Comparison of ENCODE assay signal across 23 cellular contexts in the genomic region with DNA sequence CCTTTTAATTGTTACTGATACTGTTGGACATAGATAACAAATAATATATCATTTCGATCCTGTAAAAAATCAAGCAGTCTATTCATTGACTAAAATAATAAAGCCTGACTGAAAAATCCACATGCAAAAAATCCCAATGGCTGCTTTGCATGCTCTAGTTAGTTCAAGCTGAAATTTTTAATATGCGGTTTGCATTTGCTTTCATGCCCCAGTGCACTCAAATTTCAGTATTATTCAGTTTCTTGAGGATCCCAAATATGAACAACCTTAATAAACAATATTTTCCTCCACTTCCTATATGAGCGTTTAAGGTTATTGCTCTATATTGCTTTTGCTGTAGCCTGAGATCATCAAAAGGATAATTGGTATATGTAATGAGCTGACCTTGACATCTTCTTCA.
A peak's percentile ranks its signal among the peaks of the same experiment; 100 is the strongest.
DNase-seq lines count a peak whose midpoint lies in the region; ATAC-seq and TF ChIP-seq lines count a peak whose summit lies in the region.
"Had no signal": no experiment of that assay in that cellular context is flagged by ENCODE, and none has a peak within 500 bp of the region (broad histone marks: within the 10 kb centered on the region; RNA-seq: fewer than 3 reads in every experiment).

No MANE protein-coding gene starts in this region.

- no peak overlapping the region for H3K4me3 ChIP-seq in BLaER1 treated with 17β-estradiol and CSF1 and Interleukin-3, amounts not matched to agents 10 nM and 100 nM
- no peak overlapping the region for H3K4me3 ChIP-seq in hepatocyte
- H3K4me3 ChIP-seq: K562, MG63 had no signal

- peaks cover 0 to 16% (median 7%) of the 10 kb centered on the region in 11 experiments; a peak in 6 of 22 replicates for H3K9me3 ChIP-seq in BLaER1 treated with 17β-estradiol and CSF1 and Interleukin-3, amounts not matched to agents 10 nM and 100 nM (replicated peaks in 1 of 11)
- no peaks in the 10 kb centered on the region for H3K9me3 ChIP-seq in hepatocyte (ENCODE audit: low read depth)
- H3K9me3 ChIP-seq: MG63, SK-N-SH had no signal

- H2AFZ ChIP-seq in hepatocyte = no peak overlapping the region

- H3K4me1 ChIP-seq in BLaER1 treated with 17β-estradiol and CSF1 and Interleukin-3, amounts not matched to agents 10 nM and 100 nM = peaks cover 8 to 16% (median 12%) of the 10 kb centered on the region in 10 experiments
- no peaks in the 10 kb centered on the region for H3K4me1 ChIP-seq in hepatocyte (ENCODE audit: insufficient read depth)

- H3K9ac ChIP-seq in BLaER1 treated with 17β-estradiol and CSF1 and Interleukin-3, amounts not matched to agents 10 nM and 100 nM = no peak overlapping the region
- H3K9ac ChIP-seq: SK-N-SH had no signal

- H3K4me2 ChIP-seq in BLaER1 treated with 17β-estradiol and CSF1 and Interleukin-3, amounts not matched to agents 10 nM and 100 nM = peak overlapping the region in 7 of 11 experiments; percentile 19 to 61 (median 28); a peak in 10 of 22 replicates
- no peak overlapping the region for H3K4me2 ChIP-seq in hepatocyte
- H3K4me2 ChIP-seq: SK-N-SH had no signal

- 98% methylated on average over 3 of the region's 3 CpGs for WGBS in hepatocyte (ENCODE audit: low lambda C conversion rate, missing lambda C conversion rate)

- no peak overlapping the region for H3K27ac ChIP-seq in BLaER1 treated with 17β-estradiol and CSF1 and Interleukin-3, amounts not matched to agents 10 nM and 100 nM
- H3K27ac ChIP-seq in caudate nucleus (ENCODE audit: low read depth, low read length) = peak overlapping the region; percentile 52
- no peak overlapping the region for H3K27ac ChIP-seq in hepatocyte

- no peak for TF ChIP-seq CTCF in hepatocyte (IDR thresholded peaks at IDR 0.05; ENCODE audit: poor library complexity)

- in situ Hi-C loops in ACHN (cut with HindIII; ENCODE audit: low pct_ligation_motif_present, low pct_unique_long_range_greater_than_20kb, low sequenced_read_pairs) = no loop called here

- H3K79me2 ChIP-seq in hepatocyte = no peaks in the 10 kb centered on the region

- DNase-seq in NCI-H526 (lab: John Stamatoyannopoulos, UW) (peak; percentile 66 to 74), caudate nucleus (lab: John Stamatoyannopoulos, UW) (no peak), RPMI8226 (no peak), ACHN (no peak), hepatocyte (ENCODE audit: low spot score) (no peak)
- no peak for DNase-seq in activated CD4-positive, alpha-beta T cell treated with anti-CD3 and anti-CD28 coated beads, Interleukin-2, amount 50 U/mL, for 48 hours
- DNase-seq: Calu3; CD8-positive, alpha-beta memory T cell; DMS79 treated with DMSO at 0.1 percent for 48 hours; GF-D8; MG63; NCI-H1105 treated with DMSO at 0.1 percent for 48 hours; NCI-H146; NCI-H1930; NCI-H2107; NCI-H524; SIG-M5; SK-N-SH; SW 1271 had no signal

- no peaks in the 10 kb centered on the region for H3K27me3 ChIP-seq in BLaER1 treated with 17β-estradiol and CSF1 and Interleukin-3, amounts not matched to agents 10 nM and 100 nM
- H3K27me3 ChIP-seq in hepatocyte = no peaks in the 10 kb centered on the region
- H3K27me3 ChIP-seq: MG63 had no signal

- H3K9me2 ChIP-seq in hepatocyte (replicated peaks; ENCODE audit: insufficient read depth) = no peaks in the 10 kb centered on the region
- H3K9me2 ChIP-seq: SK-N-SH had no signal

- peak; percentile 42 for ATAC-seq in GM21619 (IDR thresholded peaks at IDR 0.05; ENCODE audit: unreplicated experiment)
- ATAC-seq: K562, Panc1 had no signal

- H4K20me1 ChIP-seq in BLaER1 treated with 17β-estradiol and CSF1 and Interleukin-3, amounts not matched to agents 10 nM and 100 nM = no peaks in the 10 kb centered on the region
- no peaks in the 10 kb centered on the region for H4K20me1 ChIP-seq in hepatocyte (ENCODE audit: insufficient read depth, poor library complexity, severe bottlenecking)

- H3K36me3 ChIP-seq in BLaER1 treated with 17β-estradiol and CSF1 and Interleukin-3, amounts not matched to agents 10 nM and 100 nM = no peaks in the 10 kb centered on the region
- H3K36me3 ChIP-seq in hepatocyte (replicated peaks; ENCODE audit: insufficient read depth, low read depth) = no peaks in the 10 kb centered on the region
- H3K36me3 ChIP-seq: MG63 had no signal

Comparison
In these comparisons a context has a peak if more than half of its experiments do, and no peak if none do; other contexts are left out.
1. DNase-seq: peak in NCI-H526 (2 of 2); none in caudate nucleus (0 of 61), RPMI8226 (single experiment), activated CD4-positive, alpha-beta T cell treated with anti-CD3 and anti-CD28 coated beads, Interleukin-2, amount 50 U/mL, for 48 hours (0 of 2), ACHN (single experiment) and hepatocyte (single experiment).